Comparison of ENCODE assay signal across 8 cellular contexts in genomic region chr3:4722103-4722502, GRCh38.
DNase-seq lines count a peak whose midpoint lies in the region; ATAC-seq lines count a peak whose summit lies in the region.

No MANE protein-coding gene starts in this region.

- H3K27me3 ChIP-seq in skeletal muscle tissue (ENCODE audit: control insufficient read depth in 3 of 3, insufficient read depth in 3 of 3, low read length in 3 of 3) (no peaks in the 10 kb centered on the region), neuronal stem cell (ENCODE audit: control insufficient read depth in 3 of 3, insufficient read depth in 3 of 3, low read depth in 1 of 3, low read length in 3 of 3) (peaks cover 0 to 3% (median 0%) of the 10 kb centered on the region in 3 experiments)

- H3K4me3 ChIP-seq in skeletal muscle tissue (ENCODE audit: low read length in 3 of 3), result no peak overlapping the region
- no peak overlapping the region for H3K4me3 ChIP-seq in neuronal stem cell (ENCODE audit: low read length in 2 of 2)

- intact Hi-C loops in left cardiac atrium (cut with DNase I), result loop anchor here (1.0 to 10.0 kb wide), 2 partner anchors 255 to 263 kb away; no protein-coding TSS in a partner anchor

- H3K27ac ChIP-seq in skeletal muscle tissue (ENCODE audit: low read depth, low read length) (peak overlapping the region; percentile 55), neuronal stem cell (replicated peaks; ENCODE audit: low read length) (no peak overlapping the region)

- no peak overlapping the region for H2AFZ ChIP-seq in neuronal stem cell (ENCODE audit: low read length)

- H3K4ac ChIP-seq in neuronal stem cell (ENCODE audit: low read length), result no peak overlapping the region

- H2BK5ac ChIP-seq in neuronal stem cell (ENCODE audit: low read length), result no peak overlapping the region

- no peaks in the 10 kb centered on the region for H3K27me3 Mint-ChIP-seq in activated T-helper 17 cell treated with anti-CD3 and anti-CD28 coated beads, Interleukin-2, amount 50 U/mL, for 72 hours

- H3K4me1 Mint-ChIP-seq in activated T-helper 17 cell treated with anti-CD3 and anti-CD28 coated beads, Interleukin-2, amount 50 U/mL, for 72 hours, result peaks cover 27% of the 10 kb centered on the region

- no peak overlapping the region for H3K4me2 ChIP-seq in neuronal stem cell (ENCODE audit: insufficient read depth, low read length, poor library complexity, severe bottlenecking)

- H3K4me1 ChIP-seq in skeletal muscle tissue (ENCODE audit: control insufficient read depth in 3 of 3, insufficient read depth in 3 of 3, low read length in 3 of 3) (peaks cover 53 to 55% (median 55%) of the 10 kb centered on the region in 3 donors), neuronal stem cell (ENCODE audit: control insufficient read depth in 2 of 2, insufficient read depth in 1 of 2, low read depth in 1 of 2, low read length in 2 of 2) (peaks cover 0 to 1% of the 10 kb centered on the region in 2 donors)

- no peaks in the 10 kb centered on the region for H3K9me3 Mint-ChIP-seq in activated T-helper 17 cell treated with anti-CD3 and anti-CD28 coated beads, Interleukin-2, amount 50 U/mL, for 72 hours

- WGBS in neuronal stem cell (ENCODE audit: extremely low coverage in 2 of 2, insufficient read length in 2 of 2, insufficient replicate concordance in 1 of 2), 2 donors, result no CpG with 5 or more reads among the region's 6 CpGs

- H3K9ac ChIP-seq in skeletal muscle tissue (ENCODE audit: low read depth in 1 of 3, low read length in 3 of 3) (peak overlapping the region in 2 of 3 donors; percentile 28 to 47), neuronal stem cell (ENCODE audit: low read depth, low read length, poor library complexity) (no peak overlapping the region)

- H2BK12ac ChIP-seq in neuronal stem cell (ENCODE audit: low read length), result no peak overlapping the region

- H2BK15ac ChIP-seq in neuronal stem cell (ENCODE audit: low read length), result no peak overlapping the region

- H3K36me3 ChIP-seq in skeletal muscle tissue (ENCODE audit: control insufficient read depth in 3 of 3, insufficient read depth in 3 of 3, low read length in 3 of 3), result no peaks in the 10 kb centered on the region
- no peaks in the 10 kb centered on the region for H3K36me3 ChIP-seq in neuronal stem cell (replicated peaks in 1 of 2; ENCODE audit: control insufficient read depth in 2 of 2, insufficient read depth in 2 of 2, low read length in 2 of 2)

- H4K8ac ChIP-seq in neuronal stem cell (ENCODE audit: low read depth, low read length), result no peak overlapping the region

- no peak overlapping the region for H3K14ac ChIP-seq in neuronal stem cell (ENCODE audit: low read length)

- peak overlapping the region; percentile 11 for H3K27ac Mint-ChIP-seq in activated T-helper 17 cell treated with anti-CD3 and anti-CD28 coated beads, Interleukin-2, amount 50 U/mL, for 72 hours

- no peaks in the 10 kb centered on the region for H3K9me3 ChIP-seq in skeletal muscle tissue (ENCODE audit: control insufficient read depth in 3 of 3, low read length in 3 of 3)
- no peaks in the 10 kb centered on the region for H3K9me3 ChIP-seq in neuronal stem cell (replicated peaks in 1 of 2; ENCODE audit: control insufficient read depth in 2 of 2, insufficient read depth in 1 of 2, low read depth in 1 of 2, low read length in 2 of 2)

- peak; percentile 73 for DNase-seq in Daoy (ENCODE audit: low read depth)
- peak; percentile 42 for DNase-seq in NCI-H2227 (lab: John Stamatoyannopoulos, UW; ENCODE audit: unreplicated experiment)
- DNase-seq in left cardiac atrium, result peak; percentile 62
- DNase-seq in NCI-H2171 treated with DMSO at 0.1 percent for 48 hours (lab: John Stamatoyannopoulos, UW), result no peak
- no peak for DNase-seq in neuronal stem cell (ENCODE audit: low spot score)

- no peak overlapping the region for H4K91ac ChIP-seq in neuronal stem cell (ENCODE audit: low read depth, low read length, poor library complexity)

- H3K4me3 Mint-ChIP-seq in activated T-helper 17 cell treated with anti-CD3 and anti-CD28 coated beads, Interleukin-2, amount 50 U/mL, for 72 hours, result peak overlapping the region; percentile 59

- H2BK120ac ChIP-seq in neuronal stem cell (ENCODE audit: low read depth, low read length), result no peak overlapping the region

- H3K23ac ChIP-seq in neuronal stem cell (ENCODE audit: low read depth, low read length, poor library complexity), result no peak overlapping the region

- H2AK5ac ChIP-seq in neuronal stem cell (ENCODE audit: low read depth, low read length), result no peak overlapping the region

- no peaks in the 10 kb centered on the region for H3K79me1 ChIP-seq in neuronal stem cell (ENCODE audit: low read depth, low read length)

- ATAC-seq in GM21576 (IDR thresholded peaks at IDR 0.05; ENCODE audit: unreplicated experiment), result peak; percentile 54
- peak; percentile 80 for ATAC-seq in activated T-helper 17 cell treated with anti-CD3 and anti-CD28 coated beads, Interleukin-2, amount 50 U/mL, for 72 hours (replicated peaks)
- ATAC-seq in left cardiac atrium, result peak; percentile 70 to 78

- no peak overlapping the region for H3K18ac ChIP-seq in neuronal stem cell (ENCODE audit: low read length)

- peaks cover 25% of the 10 kb centered on the region for H3K36me3 Mint-ChIP-seq in activated T-helper 17 cell treated with anti-CD3 and anti-CD28 coated beads, Interleukin-2, amount 50 U/mL, for 72 hours (ENCODE audit: low read depth)

Comparison
In these comparisons a context has a peak if more than half of its experiments do, and no peak if none do; other contexts are left out.
1. DNase-seq: peak in Daoy (single experiment), NCI-H2227 (single experiment) and left cardiac atrium (single experiment); none in NCI-H2171 treated with DMSO at 0.1 percent for 48 hours (single experiment) and neuronal stem cell (single experiment).
2. Peak in every context shown above with its lines, with median percentiles within 50 percentile points of each other: ATAC-seq.